ENCODE assay signal across 17 cellular contexts in genomic region chr1:245578751-245579150, GRCh38.
A peak's percentile ranks its signal among the peaks of the same experiment; 100 is the strongest.
DNase-seq lines count a peak whose midpoint lies in the region; ATAC-seq and TF ChIP-seq lines count a peak whose summit lies in the region.
"Had no signal": no experiment of that assay in that cellular context is flagged by ENCODE, and none has a peak within 500 bp of the region (broad histone marks: within the 10 kb centered on the region; RNA-seq: fewer than 3 reads in every experiment).

No MANE protein-coding gene starts in this region.

- TF ChIP-seq CTCF in smooth muscle cell (IDR thresholded peaks at IDR 0.05; ENCODE audit: borderline replicate concordance, insufficient read depth, poor library complexity, severe bottlenecking) = no peak

- H3K27me3 ChIP-seq in smooth muscle cell (ENCODE audit: low read depth) = no peaks in the 10 kb centered on the region
- H3K27me3 ChIP-seq: BLaER1 treated with 17β-estradiol and CSF1 and Interleukin-3, amounts not matched to agents 10 nM and 100 nM had no signal

- no peak overlapping the region for H3K9ac ChIP-seq in smooth muscle cell (ENCODE audit: low read depth)
- H3K9ac ChIP-seq: BLaER1 treated with 17β-estradiol and CSF1 and Interleukin-3, amounts not matched to agents 10 nM and 100 nM had no signal

- H2AFZ ChIP-seq in smooth muscle cell (ENCODE audit: low read depth) = no peak overlapping the region

- no peak overlapping the region for H3K4me2 ChIP-seq in smooth muscle cell
- H3K4me2 ChIP-seq: BLaER1 treated with 17β-estradiol and CSF1 and Interleukin-3, amounts not matched to agents 10 nM and 100 nM had no signal

- H3K9me3 ChIP-seq in smooth muscle cell (replicated peaks; ENCODE audit: low read depth) = no peaks in the 10 kb centered on the region

- H4K20me1 ChIP-seq in smooth muscle cell (ENCODE audit: low read depth) = peaks cover 28% of the 10 kb centered on the region
- H4K20me1 ChIP-seq: BLaER1 treated with 17β-estradiol and CSF1 and Interleukin-3, amounts not matched to agents 10 nM and 100 nM had no signal

- peak; percentile 51 to 60 for DNase-seq in NCI-H526 (lab: John Stamatoyannopoulos, UW)
- DNase-seq in NCI-H526 treated with DMSO at 0.1 percent for 48 hours (lab: John Stamatoyannopoulos, UW) = no peak
- DNase-seq in astrocyte of the hippocampus (ENCODE audit: low read depth, low spot score) = peak; percentile 34
- DNase-seq in foreskin melanocyte = peak; percentile 45
- no peak for DNase-seq in activated naive CD4-positive, alpha-beta T cell treated with anti-CD3 and anti-CD28 coated beads, Interleukin-2, amount 50 U/mL, for 72 hours (ENCODE audit: low spot score in 2 of 2)
- DNase-seq in smooth muscle cell (lab: John Stamatoyannopoulos, UW; ENCODE audit: unreplicated experiment) = no peak
- DNase-seq in erythroblast (lab: John Stamatoyannopoulos, UW) = no peak
- no peak for DNase-seq in 8988T
- DNase-seq: Calu3; CD4-positive, alpha-beta T cell; DMS 273 treated with DMSO at 0.1 percent for 48 hours; DMS79 treated with DMSO at 0.1 percent for 48 hours; GDM1; GOT3; H9 had no signal

- no peak overlapping the region for H3K27ac Mint-ChIP-seq in activated naive CD4-positive, alpha-beta T cell treated with anti-CD3 and anti-CD28 coated beads, Interleukin-2, amount 50 U/mL, for 72 hours
- H3K27ac Mint-ChIP-seq: CD4-positive, alpha-beta T cell; H9 had no signal

- no peak overlapping the region for H3K4me3 ChIP-seq in smooth muscle cell
- H3K4me3 ChIP-seq: BLaER1 treated with 17β-estradiol and CSF1 and Interleukin-3, amounts not matched to agents 10 nM and 100 nM had no signal

- no peaks in the 10 kb centered on the region for H3K9me3 Mint-ChIP-seq in activated naive CD4-positive, alpha-beta T cell treated with anti-CD3 and anti-CD28 coated beads, Interleukin-2, amount 50 U/mL, for 72 hours
- H3K9me3 Mint-ChIP-seq: CD4-positive, alpha-beta T cell; H9 had no signal

- ATAC-seq in activated naive CD4-positive, alpha-beta T cell treated with anti-CD3 and anti-CD28 coated beads, Interleukin-2, amount 50 U/mL, for 72 hours = no peak

- no peaks in the 10 kb centered on the region for H3K36me3 ChIP-seq in smooth muscle cell (ENCODE audit: low read depth)
- H3K36me3 ChIP-seq: BLaER1 treated with 17β-estradiol and CSF1 and Interleukin-3, amounts not matched to agents 10 nM and 100 nM had no signal

- peaks cover 5% of the 10 kb centered on the region for H3K4me1 ChIP-seq in smooth muscle cell (ENCODE audit: low read depth)

- no peak overlapping the region for H3K27ac ChIP-seq in smooth muscle cell (ENCODE audit: low read depth)
- H3K27ac ChIP-seq: 22Rv1; BLaER1 treated with 17β-estradiol and CSF1 and Interleukin-3, amounts not matched to agents 10 nM and 100 nM had no signal

- TF ChIP-seq POLR2A in erythroblast (IDR thresholded peaks at IDR 0.05; ENCODE audit: low read length) = no peak

- peaks cover 4% of the 10 kb centered on the region for H3F3A ChIP-seq in smooth muscle cell (ENCODE audit: low read depth)

- 91% methylated on average over 1 of the region's 1 CpG for WGBS in smooth muscle cell (ENCODE audit: low lambda C conversion rate)

- H3K79me2 ChIP-seq in smooth muscle cell (ENCODE audit: low read depth) = peaks cover 4% of the 10 kb centered on the region

- H3K36me3 Mint-ChIP-seq in activated naive CD4-positive, alpha-beta T cell treated with anti-CD3 and anti-CD28 coated beads, Interleukin-2, amount 50 U/mL, for 72 hours = no peaks in the 10 kb centered on the region

Comparison
In these comparisons a context has a peak if more than half of its experiments do, and no peak if none do; other contexts are left out.
1. DNase-seq: peak in NCI-H526 (2 of 2), astrocyte of the hippocampus (single experiment) and foreskin melanocyte (single experiment); none in NCI-H526 treated with DMSO at 0.1 percent for 48 hours (single experiment), activated naive CD4-positive, alpha-beta T cell treated with anti-CD3 and anti-CD28 coated beads, Interleukin-2, amount 50 U/mL, for 72 hours (0 of 2), smooth muscle cell (single experiment), erythroblast (0 of 2) and 8988T (single experiment).